16 cellular contexts compared by ENCODE assay signal in genomic region chr14:54098536-54098935, GRCh38.
DNase-seq lines count a peak whose midpoint lies in the region; FAIRE-seq and TF ChIP-seq lines count a peak whose summit lies in the region.
"Had no signal": no experiment of that assay in that cellular context is flagged by ENCODE, and none has a peak within 500 bp of the region (broad histone marks: within the 10 kb centered on the region; RNA-seq: fewer than 3 reads in every experiment).

No MANE protein-coding gene starts in this region.

- H3K4me3 ChIP-seq in endothelial cell of umbilical vein (replicated peaks in 1 of 3; ENCODE audit: insufficient read depth in 1 of 3, low read depth in 1 of 3, low read length in 3 of 3), result no peak overlapping the region
- H3K4me3 ChIP-seq: BLaER1 treated with 17β-estradiol and CSF1 and Interleukin-3, amounts not matched to agents 10 nM and 100 nM; GM23338 had no signal

- dilution Hi-C loops in endothelial cell of umbilical vein (cut with MboI; ENCODE audit: extremely low pct_ligation_motif_present, low sequenced_read_pairs), result no loop called here

- H3K36me3 ChIP-seq in endothelial cell of umbilical vein (ENCODE audit: control insufficient read depth in 2 of 2, extremely low read depth in 1 of 2, insufficient read depth in 2 of 2, low read length in 2 of 2), result no peaks in the 10 kb centered on the region
- H3K36me3 ChIP-seq: BLaER1 treated with 17β-estradiol and CSF1 and Interleukin-3, amounts not matched to agents 10 nM and 100 nM had no signal

- no peak for TF ChIP-seq POLR2A in endothelial cell of umbilical vein (IDR thresholded peaks at IDR 0.05; ENCODE audit: low read depth, low read length)

- DNase-seq in ELR (ENCODE audit: low read depth), result peak; percentile 25
- DNase-seq in HT1080 (ENCODE audit: low read depth), result peak; percentile 32
- DNase-seq in OCI-M1 (lab: John Stamatoyannopoulos, UW), result peak; percentile 1
- DNase-seq in endothelial cell of umbilical vein (ENCODE audit: low read depth, low spot score), result no peak
- DNase-seq in NOMO-1 treated with dmso at 0.1 percent for 144 hours (lab: John Stamatoyannopoulos, UW; ENCODE audit: unreplicated experiment), result no peak
- DNase-seq in dermis blood vessel endothelial cell, result no peak
- DNase-seq in SKM-1 treated with dmso at 0.1 percent for 144 hours (lab: John Stamatoyannopoulos, UW; ENCODE audit: unreplicated experiment), result no peak
- no peak for DNase-seq in medulla oblongata (ENCODE audit: extremely low spot score)
- DNase-seq: CD4-positive, CD25-positive, alpha-beta regulatory T cell; DMS53; H7 had no signal

- POLR2A ChIA-PET in endothelial cell of umbilical vein (lab: Charles Lee), result no interaction called here

- no peaks in the 10 kb centered on the region for H3K27me3 ChIP-seq in endothelial cell of umbilical vein (ENCODE audit: control insufficient read depth in 2 of 2, insufficient read depth in 2 of 2, low read length in 2 of 2)
- H3K27me3 ChIP-seq: BLaER1 treated with 17β-estradiol and CSF1 and Interleukin-3, amounts not matched to agents 10 nM and 100 nM had no signal

- intact Hi-C loops in endothelial cell of umbilical vein (cut with micrococcal nuclease), result no loop called here

- no peak for TF ChIP-seq CTCF in endothelial cell of umbilical vein (IDR thresholded peaks at IDR 0.05; ENCODE audit: extremely low read depth in 1 of 2, insufficient read depth in 1 of 2, low read depth in 1 of 2, low read length in 2 of 2)

- FAIRE-seq in endothelial cell of umbilical vein (lab: Jason Lieb, UNC), result peak; percentile 67
- FAIRE-seq: A204.1, GM12891, HepG2 had no signal

- H3K9me1 ChIP-seq in endothelial cell of umbilical vein (replicated peaks; ENCODE audit: control insufficient read depth, extremely low read depth, insufficient read depth, low read length), result no peaks in the 10 kb centered on the region

- no peaks in the 10 kb centered on the region for H3K9me3 ChIP-seq in endothelial cell of umbilical vein (replicated peaks; ENCODE audit: control insufficient read depth, insufficient read depth, low read length)

- no peaks in the 10 kb centered on the region for H4K20me1 ChIP-seq in endothelial cell of umbilical vein (replicated peaks; ENCODE audit: control insufficient read depth, extremely low read depth, insufficient read depth, low read length)
- H4K20me1 ChIP-seq: BLaER1 treated with 17β-estradiol and CSF1 and Interleukin-3, amounts not matched to agents 10 nM and 100 nM had no signal

- BruUV-seq in endothelial cell of umbilical vein (replicated peaks; lab: Mats Ljungman, UMichigan), result no TSS peak

- H3K79me2 ChIP-seq in endothelial cell of umbilical vein (ENCODE audit: control insufficient read depth, insufficient read depth, low read length), result no peaks in the 10 kb centered on the region

- H3K4me1 ChIP-seq in endothelial cell of umbilical vein (ENCODE audit: control insufficient read depth, extremely low read depth, insufficient read depth, low read length), result peaks cover 4% of the 10 kb centered on the region

- CTCF ChIA-PET in endothelial cell of umbilical vein (lab: Charles Lee), result no interaction called here

- no peak overlapping the region for H2AFZ ChIP-seq in endothelial cell of umbilical vein (ENCODE audit: low read depth, low read length)
- H2AFZ ChIP-seq: GM23338 had no signal

- no peak overlapping the region for H3K9ac ChIP-seq in endothelial cell of umbilical vein (replicated peaks; ENCODE audit: extremely low read depth, insufficient read depth, low read length)
- H3K9ac ChIP-seq: BLaER1 treated with 17β-estradiol and CSF1 and Interleukin-3, amounts not matched to agents 10 nM and 100 nM had no signal

- no peak overlapping the region for H3K27ac ChIP-seq in endothelial cell of umbilical vein (ENCODE audit: insufficient read depth, low read depth, low read length)
- H3K27ac ChIP-seq: BLaER1 treated with 17β-estradiol and CSF1 and Interleukin-3, amounts not matched to agents 10 nM and 100 nM had no signal

- H3K4me2 ChIP-seq in endothelial cell of umbilical vein (ENCODE audit: insufficient read depth, low read length), result no peak overlapping the region
- H3K4me2 ChIP-seq: BLaER1 treated with 17β-estradiol and CSF1 and Interleukin-3, amounts not matched to agents 10 nM and 100 nM; GM23338 had no signal

TF ChIP-seq in endothelial cell of umbilical vein, 7 proteins besides CTCF, POLR2A, EP300 and RAD21:
- TF ChIP-seq GATA2 (IDR thresholded peaks at IDR 0.05; ENCODE audit: insufficient read depth, insufficient read length, low read depth, low read length), result peak; percentile 33
- no peak for TF ChIP-seq POLR2AphosphoS5 (IDR thresholded peaks at IDR 0.05; ENCODE audit: insufficient read depth, low read depth, low read length)
- no peak for TF ChIP-seq EZH2 (IDR thresholded peaks at IDR 0.05; ENCODE audit: borderline replicate concordance, low read depth, low read length, severe bottlenecking)

Comparison
In these comparisons a context has a peak if more than half of its experiments do, and no peak if none do; other contexts are left out.
1. DNase-seq: peak in ELR (single experiment), HT1080 (single experiment) and OCI-M1 (single experiment); none in endothelial cell of umbilical vein (single experiment), NOMO-1 treated with dmso at 0.1 percent for 144 hours (single experiment), dermis blood vessel endothelial cell (single experiment), SKM-1 treated with dmso at 0.1 percent for 144 hours (single experiment) and medulla oblongata (single experiment).